8 cellular contexts compared by ENCODE assay signal in genomic region chr20:2509468-2509781, GRCh38. TPM values are rescaled to one million over a fixed set of nuclear protein-coding genes. Genes with fewer than 3 reads are reported as not detected.
DNase-seq lines count a peak whose midpoint lies in the region; ATAC-seq lines count a peak whose summit lies in the region.

No MANE protein-coding gene starts in this region.

- H3K9me3 Mint-ChIP-seq in T-helper 1 cell treated with Interleukin-12 subunit alpha and Interleukin-12 subunit beta and Interleukin-4 antibody, amounts not matched to agents 30 μg/mL and 1 μg/mL, for 36 hours = peaks cover 3% of the 10 kb centered on the region
- no peaks in the 10 kb centered on the region for H3K9me3 Mint-ChIP-seq in activated naive CD8-positive, alpha-beta T cell treated with anti-CD3 and anti-CD28 coated beads, Interleukin-2, amount 50 U/mL, for 24 hours

- no peaks in the 10 kb centered on the region for H3K27me3 ChIP-seq in layer of hippocampus (ENCODE audit: control insufficient read depth, insufficient read depth, low read length)

- H3K27ac ChIP-seq in layer of hippocampus (ENCODE audit: low read depth, low read length) = peak overlapping the region; percentile 98
- peak overlapping the region; percentile 95 for H3K27ac ChIP-seq in substantia nigra (ENCODE audit: low read depth, low read length, poor library complexity, severe bottlenecking)

- peaks cover 18% of the 10 kb centered on the region for H3K4me1 Mint-ChIP-seq in T-helper 1 cell treated with Interleukin-12 subunit alpha and Interleukin-12 subunit beta and Interleukin-4 antibody, amounts not matched to agents 30 μg/mL and 1 μg/mL, for 36 hours (ENCODE audit: low read depth)
- H3K4me1 Mint-ChIP-seq in activated naive CD8-positive, alpha-beta T cell treated with anti-CD3 and anti-CD28 coated beads, Interleukin-2, amount 50 U/mL, for 24 hours = peaks cover 23% of the 10 kb centered on the region

- peak overlapping the region; percentile 99 for H3K4me3 Mint-ChIP-seq in T-helper 1 cell treated with Interleukin-12 subunit alpha and Interleukin-12 subunit beta and Interleukin-4 antibody, amounts not matched to agents 30 μg/mL and 1 μg/mL, for 36 hours
- peak overlapping the region; percentile 99 for H3K4me3 Mint-ChIP-seq in activated naive CD8-positive, alpha-beta T cell treated with anti-CD3 and anti-CD28 coated beads, Interleukin-2, amount 50 U/mL, for 24 hours

- DNase-seq in T-helper 1 cell = no peak
- no peak for DNase-seq in activated naive CD8-positive, alpha-beta T cell treated with anti-CD3 and anti-CD28 coated beads, Interleukin-2, amount 50 U/mL, for 24 hours
- DNase-seq in substantia nigra (lab: John Stamatoyannopoulos, UW) = no peak
- no peak for DNase-seq in H4 (ENCODE audit: low spot score)

- peaks cover 25% of the 10 kb centered on the region for H3K27me3 Mint-ChIP-seq in T-helper 1 cell treated with Interleukin-12 subunit alpha and Interleukin-12 subunit beta and Interleukin-4 antibody, amounts not matched to agents 30 μg/mL and 1 μg/mL, for 36 hours (ENCODE audit: low read depth)
- peaks cover 9% of the 10 kb centered on the region for H3K27me3 Mint-ChIP-seq in activated naive CD8-positive, alpha-beta T cell treated with anti-CD3 and anti-CD28 coated beads, Interleukin-2, amount 50 U/mL, for 24 hours

- H3K27ac Mint-ChIP-seq in T-helper 1 cell treated with Interleukin-12 subunit alpha and Interleukin-12 subunit beta and Interleukin-4 antibody, amounts not matched to agents 30 μg/mL and 1 μg/mL, for 36 hours = peak overlapping the region; percentile 98
- peak overlapping the region; percentile 98 for H3K27ac Mint-ChIP-seq in activated naive CD8-positive, alpha-beta T cell treated with anti-CD3 and anti-CD28 coated beads, Interleukin-2, amount 50 U/mL, for 24 hours

- no peak for ATAC-seq in activated naive CD8-positive, alpha-beta T cell treated with anti-CD3 and anti-CD28 coated beads, Interleukin-2, amount 50 U/mL, for 24 hours
- no peak for ATAC-seq in GM18520 (IDR thresholded peaks at IDR 0.05; ENCODE audit: unreplicated experiment)
- ATAC-seq in HG03565 (IDR thresholded peaks at IDR 0.05; ENCODE audit: unreplicated experiment) = no peak

- peaks cover 7% of the 10 kb centered on the region for H3K36me3 Mint-ChIP-seq in T-helper 1 cell treated with Interleukin-12 subunit alpha and Interleukin-12 subunit beta and Interleukin-4 antibody, amounts not matched to agents 30 μg/mL and 1 μg/mL, for 36 hours (ENCODE audit: low read depth)
- H3K36me3 Mint-ChIP-seq in activated naive CD8-positive, alpha-beta T cell treated with anti-CD3 and anti-CD28 coated beads, Interleukin-2, amount 50 U/mL, for 24 hours (ENCODE audit: low read depth) = peaks cover 7% of the 10 kb centered on the region

RNA-seq across cellular contexts. Expression of gene ZNF343, which starts 0.7 kb away (rescaled TPM):
- total RNA-seq in H4 (2014; rRNA removed; shearing (Covaris generic)) = 5.8 and 6.9 TPM in 2 replicates

RNA-seq across cellular contexts. Expression of gene TMC2, which starts 26.9 kb away (rescaled TPM):
- total RNA-seq in H4 (2014; rRNA removed; shearing (Covaris generic)) = not detected in 2 replicates

RNA-seq across cellular contexts. Expression of gene SNRPB, which starts 38.8 kb away (rescaled TPM):
- 659 and 788 TPM in 2 replicates for total RNA-seq in H4 (2014; rRNA removed; shearing (Covaris generic))
